1 cellular context compared by ENCODE assay signal in genomic region chr19:5691930-5692784, GRCh38.
TF ChIP-seq lines count a peak whose summit lies in the region.

No MANE protein-coding gene starts in this region.

TF ChIP-seq in K562, 482 proteins besides CTCF, POLR2A, EP300 and RAD21 (continued from another document and continues in another):
- TF ChIP-seq ZNF740 (CRISPR knock-in tag; IDR thresholded peaks at IDR 0.05) (no peak), ZNF740 (tag; IDR thresholded peaks at IDR 0.05) (no peak), ZNF224 (CRISPR knock-in tag; IDR thresholded peaks at IDR 0.05) (no peak), LARP7 (IDR thresholded peaks at IDR 0.05) (no peak), TEAD4 (IDR thresholded peaks at IDR 0.05; ENCODE audit: low read length) (no peak; the same call in 1 of the 2 replicates), TEAD4 (CRISPR knock-in tag; IDR thresholded peaks at IDR 0.05; ENCODE audit: borderline replicate concordance) (no peak), THRA (IDR thresholded peaks at IDR 0.05) (no peak), PCBP2 (IDR thresholded peaks at IDR 0.05; ENCODE audit: low read depth, low read length, poor library complexity, severe bottlenecking) (no peak), ZNF239 (CRISPR knock-in tag; IDR thresholded peaks at IDR 0.05) (no peak), ZNF407 (IDR thresholded peaks at IDR 0.05; ENCODE audit: low read depth) (no peak), ARID4B (CRISPR knock-in tag; IDR thresholded peaks at IDR 0.05) (peak; percentile 44; the same call in 1 of the 2 replicates), BRD9 (IDR thresholded peaks at IDR 0.05; ENCODE audit: low read depth, partially characterized antibody) (no peak), NFIC (IDR thresholded peaks at IDR 0.05) (no peak), POLR2H (tag; IDR thresholded peaks at IDR 0.05; ENCODE audit: low read depth) (peak; percentile 32; the same call in 1 of the 2 replicates), FOXJ3 (CRISPR knock-in tag; IDR thresholded peaks at IDR 0.05) (no peak), SMARCC2 (IDR thresholded peaks at IDR 0.05; ENCODE audit: low read depth) (no peak), RFX5 (IDR thresholded peaks at IDR 0.05; ENCODE audit: low read depth, low read length) (no peak), HDAC1 (IDR thresholded peaks at IDR 0.05) (no peak), KDM1A (IDR thresholded peaks at IDR 0.05) (no peak), BRF1 (IDR thresholded peaks at IDR 0.05; ENCODE audit: borderline replicate concordance, extremely low read depth, insufficient read length) (no peak), ZNF124 (CRISPR knock-in tag; IDR thresholded peaks at IDR 0.05) (no peak), ZC3H11A (IDR thresholded peaks at IDR 0.05; ENCODE audit: low read depth, low read length) (no peak), SMAD1 (IDR thresholded peaks at IDR 0.05; ENCODE audit: low read depth, low read length, partially characterized antibody) (no peak), PRPF4 (IDR thresholded peaks at IDR 0.05; ENCODE audit: insufficient read depth, low read depth, low read length, poor library complexity, severe bottlenecking) (peak; percentile 20), CHD2 (IDR thresholded peaks at IDR 0.05; ENCODE audit: low read depth, low read length) (peak; percentile 28; the same call in 1 of the 2 replicates), ZNF398 (CRISPR knock-in tag; IDR thresholded peaks at IDR 0.05) (no peak), TCF15 (CRISPR knock-in tag; IDR thresholded peaks at IDR 0.05) (no peak), MAFG (tag; conservative IDR thresholded peaks at IDR 0.05) (no peak), THAP12 (CRISPR knock-in tag; IDR thresholded peaks at IDR 0.05) (no peak), NFYB (IDR thresholded peaks at IDR 0.05; ENCODE audit: extremely low read depth, insufficient read length) (no peak), FOSL1 (tag; conservative IDR thresholded peaks at IDR 0.05) (no peak), HCFC1 (IDR thresholded peaks at IDR 0.05; ENCODE audit: low read depth, low read length) (no peak), FOXO4 (CRISPR knock-in tag; IDR thresholded peaks at IDR 0.05) (no peak), FOXA3 (CRISPR knock-in tag; conservative IDR thresholded peaks at IDR 0.05 in 1 of 2, IDR thresholded peaks at IDR 0.05 in 1 of 2) (no peak), OTX1 (CRISPR knock-in tag; IDR thresholded peaks at IDR 0.05) (no peak; the same call in 1 of the 2 replicates), ZNF76 (CRISPR knock-in tag; IDR thresholded peaks at IDR 0.05; ENCODE audit: borderline replicate concordance) (no peak), HSF4 (CRISPR knock-in tag; IDR thresholded peaks at IDR 0.05; ENCODE audit: borderline replicate concordance) (no peak), USF2 (CRISPR knock-in tag; IDR thresholded peaks at IDR 0.05) (no peak), SREBF1 (IDR thresholded peaks at IDR 0.05; ENCODE audit: borderline replicate concordance, low read depth, low read length) (no peak), ZNF41 (CRISPR knock-in tag; conservative IDR thresholded peaks at IDR 0.05) (no peak)
